ENCODE assay signal across 19 cellular contexts in the genomic region with DNA sequence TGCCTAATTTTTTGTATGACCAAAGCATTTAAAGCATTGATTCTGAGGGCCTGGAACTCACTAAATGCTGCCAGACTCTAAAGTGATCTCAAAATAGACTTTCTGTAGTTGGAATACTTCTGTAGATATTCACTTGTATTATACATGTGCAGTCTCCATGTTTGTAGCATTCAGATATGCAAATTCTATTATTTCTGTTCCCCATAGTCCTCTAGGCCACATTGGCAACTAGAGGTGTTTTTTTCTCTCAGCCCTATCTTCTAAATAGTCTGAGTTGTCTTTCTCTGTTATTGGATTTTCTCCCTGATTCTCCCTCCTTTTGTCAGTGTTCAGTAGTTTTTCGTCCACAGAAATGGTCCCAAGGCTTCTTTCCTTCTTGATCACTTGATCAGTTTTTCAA.
"Had no signal": no experiment of that assay in that cellular context is flagged by ENCODE, and none has a peak within 500 bp of the region (broad histone marks: within the 10 kb centered on the region; RNA-seq: fewer than 3 reads in every experiment).

No MANE protein-coding gene starts in this region.

- H3K27ac Mint-ChIP-seq: activated CD8-positive, alpha-beta T cell treated with anti-CD3 and anti-CD28 coated beads, Interleukin-2, amount 10 ng/mL, durations not matched to agents 7 days and 5 days; activated naive CD4-positive, alpha-beta T cell treated with anti-CD3 and anti-CD28 coated beads, Interleukin-2, amount 50 U/mL, for 72 hours; progenitor cell of endocrine pancreas; WTC11 had no signal

- H3K4me3 Mint-ChIP-seq: activated CD8-positive, alpha-beta T cell treated with anti-CD3 and anti-CD28 coated beads, Interleukin-2, amount 10 ng/mL, durations not matched to agents 7 days and 5 days; nephron progenitor cell; WTC11 had no signal

- H3K9me3 Mint-ChIP-seq: activated naive CD4-positive, alpha-beta T cell treated with anti-CD3 and anti-CD28 coated beads, Interleukin-2, amount 50 U/mL, for 72 hours had no signal

- H3K4me1 Mint-ChIP-seq: nephron progenitor cell had no signal

- H3K4me1 ChIP-seq: testis had no signal

- H3K9me3 ChIP-seq: body of pancreas, esophagus squamous epithelium, SK-N-SH, testis, upper lobe of left lung had no signal

- DNase-seq: activated CD4-positive, alpha-beta T cell treated with anti-CD3 and anti-CD28 coated beads for 48 hours; activated CD8-positive, alpha-beta T cell treated with anti-CD3 and anti-CD28 coated beads, Interleukin-2, amount 10 ng/mL, durations not matched to agents 7 days and 5 days; activated effector memory CD4-positive, alpha-beta T cell treated with anti-CD3 and anti-CD28 coated beads, Interleukin-2, amount 50 U/mL, for 16 hours; activated T-cell treated with anti-CD3 and anti-CD28 coated beads, Interleukin-2, amount 50 U/mL, for 48 hours; amygdala; body of pancreas; dermis blood vessel endothelial cell; effector memory CD4-positive, alpha-beta T cell; esophagus squamous epithelium; mesendoderm; nephron progenitor cell; occipital lobe; SK-N-SH; stimulated activated CD4-positive, alpha-beta T cell treated with anti-CD3 and anti-CD28 coated beads, Interleukin-2, amount 100 ng/mL, for 24 hours; testis; upper lobe of left lung had no signal

- ATAC-seq: activated CD8-positive, alpha-beta T cell treated with anti-CD3 and anti-CD28 coated beads, Interleukin-2, amount 10 ng/mL, durations not matched to agents 7 days and 5 days; activated naive CD4-positive, alpha-beta T cell treated with anti-CD3 and anti-CD28 coated beads, Interleukin-2, amount 50 U/mL, for 72 hours; body of pancreas; WTC11 had no signal

- H3K4me3 ChIP-seq: body of pancreas, esophagus squamous epithelium, testis, upper lobe of left lung had no signal

- H3K27me3 ChIP-seq: body of pancreas, esophagus squamous epithelium, testis, upper lobe of left lung had no signal

- H3K27me3 Mint-ChIP-seq: progenitor cell of endocrine pancreas had no signal

- H3K27ac ChIP-seq: body of pancreas, esophagus squamous epithelium, testis had no signal

- H3K36me3 ChIP-seq: upper lobe of left lung had no signal
